In genomic region chr1:151510957-151511635, GRCh38 we compare ENCODE assay signal across 1 cellular context.
TF ChIP-seq lines count a peak whose summit lies in the region.

Gene CGN (plus strand): TSS chr1:151511387. CDS start chr1:151518520, 7,133 bp downstream.

TF ChIP-seq in HEK293, 187 proteins besides CTCF, POLR2A, EP300 and RAD21 (continued from another document):
- peak; percentile 38; the same call in 1 of the 2 replicates for TF ChIP-seq SP7 (tag by site-specific recombination; IDR thresholded peaks at IDR 0.05)
- TF ChIP-seq KLF9 (tag by site-specific recombination; IDR thresholded peaks at IDR 0.05; ENCODE audit: low read depth): peak; percentile 56
- TF ChIP-seq ZBTB26 (tag by site-specific recombination; optimal IDR thresholded peaks at IDR 0.05): peak; percentile 93
- TF ChIP-seq PBX3 (CRISPR knock-in tag; IDR thresholded peaks at IDR 0.05): 0 out of 2 replicates have a peak, but pooled peaks have one; percentile 8
- TF ChIP-seq SP2 (tag by site-specific recombination; IDR thresholded peaks at IDR 0.05): peak; percentile 96
- no peak for TF ChIP-seq ZFP3 (tag by site-specific recombination; IDR thresholded peaks at IDR 0.05; ENCODE audit: low read depth)
- peak; percentile 26; the same call in 1 of the 2 replicates for TF ChIP-seq ZNF324 (tag by site-specific recombination; IDR thresholded peaks at IDR 0.05)
- TF ChIP-seq YY1 (tag by site-specific recombination; IDR thresholded peaks at IDR 0.05): peak; percentile 78
- no peak for TF ChIP-seq ZNF488 (tag by site-specific recombination; IDR thresholded peaks at IDR 0.05)
